25 cellular contexts compared by ENCODE assay signal in the genomic region with DNA sequence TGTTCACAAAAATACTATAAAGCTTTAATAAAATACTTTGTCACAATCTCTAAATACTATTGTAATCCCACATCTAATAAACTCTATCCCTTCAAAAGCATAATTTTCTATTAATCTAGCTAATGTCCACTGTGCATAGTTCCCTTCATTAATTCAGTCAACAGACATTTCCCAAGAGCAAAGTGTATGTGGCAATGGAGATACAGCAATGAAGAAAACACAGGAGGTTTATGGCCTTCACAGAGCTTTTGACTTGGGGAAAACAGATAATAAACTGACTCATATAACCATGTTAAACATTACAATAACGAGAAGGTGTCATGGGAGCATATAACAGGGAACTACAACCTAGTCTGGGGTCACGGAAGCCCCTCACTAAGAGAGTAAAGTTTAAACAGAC.
"Had no signal": no experiment of that assay in that cellular context is flagged by ENCODE, and none has a peak within 500 bp of the region (broad histone marks: within the 10 kb centered on the region; RNA-seq: fewer than 3 reads in every experiment).

No MANE protein-coding gene starts in this region.

- H3K27me3 ChIP-seq: esophagus squamous epithelium, gastrocnemius medialis, left lung, spleen, tibial nerve, upper lobe of left lung had no signal

- H3K9me3 ChIP-seq: esophagus squamous epithelium, gastrocnemius medialis, left lung, prostate gland, thoracic aorta, tibial nerve, upper lobe of left lung had no signal

- FAIRE-seq: endometrium, kidney, urothelium cell line had no signal

- H3K27ac ChIP-seq: coronary artery, esophagus squamous epithelium, gastrocnemius medialis, left lung, prostate gland, skin epidermis, spleen, thoracic aorta, tibial nerve, upper lobe of left lung had no signal

- H3K4me1 ChIP-seq: esophagus squamous epithelium, left lung, prostate gland, spleen had no signal

- H3K36me3 ChIP-seq: esophagus squamous epithelium, gastrocnemius medialis, left lung, prostate gland, spleen, thoracic aorta, tibial nerve, upper lobe of left lung had no signal

- DNase-seq: dermis blood vessel endothelial cell; effector memory CD8-positive, alpha-beta T cell; erythroblast; esophagus squamous epithelium; foreskin fibroblast; gastrocnemius medialis; head of caudate nucleus; kidney; left lung; mesendoderm; midbrain; naive thymus-derived CD4-positive, alpha-beta T cell; nucleus accumbens; right cardiac atrium; spleen; stimulated activated CD4-positive, alpha-beta T cell treated with anti-CD3 and anti-CD28 coated beads, Interleukin-4, amount 100 ng/mL, for 4 hours; upper lobe of left lung had no signal

- H3K4me3 ChIP-seq: coronary artery, esophagus squamous epithelium, gastrocnemius medialis, left lung, prostate gland, skin epidermis, spleen, thoracic aorta, tibial nerve, upper lobe of left lung had no signal

- ATAC-seq: effector memory CD8-positive, alpha-beta T cell; left lung; naive thymus-derived CD4-positive, alpha-beta T cell; right cardiac atrium; stimulated activated memory B cell treated with anti-CD40 and anti-IgM and Interleukin-4, amounts not matched to agents 10 μg/mL and 1 μg/mL and 100 μg/mL, for 72 hours had no signal
